Comparison of ENCODE assay signal across 2 cellular contexts in the genomic region with DNA sequence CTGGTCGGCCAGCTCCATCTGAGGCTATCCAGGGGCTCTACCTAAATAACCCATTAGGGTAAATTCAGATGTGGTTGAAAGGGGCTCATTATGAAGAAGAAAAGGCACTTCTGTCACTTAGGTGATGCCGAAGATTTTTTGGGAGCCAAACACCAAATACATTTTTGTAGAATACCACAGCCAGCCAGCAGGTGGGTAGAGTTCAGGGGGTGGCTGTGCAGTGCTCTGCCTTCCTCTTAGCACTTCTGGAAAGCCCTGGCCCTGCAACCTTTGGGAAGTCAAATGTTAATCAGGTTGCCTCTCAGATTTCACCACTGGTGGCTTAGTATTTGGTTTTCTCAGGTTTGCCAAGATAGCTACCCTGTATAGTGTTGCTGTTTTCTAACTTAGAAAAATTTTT.
TF ChIP-seq lines count a peak whose summit lies in the region.

No MANE protein-coding gene starts in this region.

TF ChIP-seq in GM23338, 12 proteins besides CTCF, POLR2A, EP300 and RAD21:
- no peak for TF ChIP-seq STAT1 (IDR thresholded peaks at IDR 0.05; ENCODE audit: unreplicated experiment)
- no peak for TF ChIP-seq REST (IDR thresholded peaks at IDR 0.05; ENCODE audit: unreplicated experiment)
- TF ChIP-seq EZH2phosphoT487 (IDR thresholded peaks at IDR 0.05; ENCODE audit: unreplicated experiment): no peak
- TF ChIP-seq EZH2 (IDR thresholded peaks at IDR 0.05; ENCODE audit: low read depth, unreplicated experiment): no peak
- TF ChIP-seq JUNB (IDR thresholded peaks at IDR 0.05; ENCODE audit: unreplicated experiment): no peak
- TF ChIP-seq ZNF114 (CRISPR knock-in tag; IDR thresholded peaks at IDR 0.05): no peak
- TF ChIP-seq ZNF462 (CRISPR knock-in tag; IDR thresholded peaks at IDR 0.05): no peak
- TF ChIP-seq, protein P1, sequence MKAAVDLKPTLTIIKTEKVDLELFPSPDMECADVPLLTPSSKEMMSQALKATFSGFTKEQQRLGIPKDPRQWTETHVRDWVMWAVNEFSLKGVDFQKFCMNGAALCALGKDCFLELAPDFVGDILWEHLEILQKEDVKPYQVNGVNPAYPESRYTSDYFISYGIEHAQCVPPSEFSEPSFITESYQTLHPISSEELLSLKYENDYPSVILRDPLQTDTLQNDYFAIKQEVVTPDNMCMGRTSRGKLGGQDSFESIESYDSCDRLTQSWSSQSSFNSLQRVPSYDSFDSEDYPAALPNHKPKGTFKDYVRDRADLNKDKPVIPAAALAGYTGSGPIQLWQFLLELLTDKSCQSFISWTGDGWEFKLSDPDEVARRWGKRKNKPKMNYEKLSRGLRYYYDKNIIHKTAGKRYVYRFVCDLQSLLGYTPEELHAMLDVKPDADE (IDR thresholded peaks at IDR 0.05): no peak
- no peak for TF ChIP-seq CREB1 (CRISPR knock-in tag; IDR thresholded peaks at IDR 0.05; ENCODE audit: low read depth)

TF ChIP-seq in K562, 482 proteins besides CTCF, POLR2A, EP300 and RAD21:
- TF ChIP-seq SFPQ (IDR thresholded peaks at IDR 0.05; ENCODE audit: low read depth, low read length) (no peak), CBFA2T2 (conservative IDR thresholded peaks at IDR 0.05) (no peak)
